In genomic region chr15:22844421-22845288, GRCh38 we compare ENCODE assay signal across 16 cellular contexts. TPM values are rescaled to one million over a fixed set of nuclear protein-coding genes. Genes with fewer than 3 reads are reported as not detected.
DNase-seq lines count a peak whose midpoint lies in the region; ATAC-seq and TF ChIP-seq lines count a peak whose summit lies in the region.
"Had no signal": no experiment of that assay in that cellular context is flagged by ENCODE, and none has a peak within 500 bp of the region (broad histone marks: within the 10 kb centered on the region; RNA-seq: fewer than 3 reads in every experiment).

No MANE protein-coding gene starts in this region.

- CTCF ChIA-PET in Caco-2 (lab: Charles Lee) = no interaction called here

- H3K36me3 Mint-ChIP-seq in Caco-2 (ENCODE audit: insufficient read depth, unreplicated experiment) (peaks cover 73% of the 10 kb centered on the region), chondrocyte (ENCODE audit: low read depth) (no peaks in the 10 kb centered on the region), neural progenitor cell (peaks cover 16% of the 10 kb centered on the region)

- no peak overlapping the region for H3K27ac Mint-ChIP-seq in Caco-2 (ENCODE audit: unreplicated experiment)
- H3K27ac Mint-ChIP-seq in chondrocyte (ENCODE audit: unreplicated experiment) = peak overlapping the region; percentile 41
- peak overlapping the region; percentile 70 for H3K27ac Mint-ChIP-seq in neural progenitor cell
- H3K27ac Mint-ChIP-seq: activated naive CD8-positive, alpha-beta T cell treated with anti-CD3 and anti-CD28 coated beads for 36 hours had no signal

- peaks cover 99% of the 10 kb centered on the region for H3K79me2 ChIP-seq in neural progenitor cell (ENCODE audit: low read depth)

- POLR2A ChIA-PET in Caco-2 (lab: Charles Lee) = no interaction called here

- H3K4me2 ChIP-seq in neural progenitor cell = no peak overlapping the region

- H3K36me3 ChIP-seq in Caco-2 (ENCODE audit: control insufficient read depth, insufficient read depth, low read length) (no peaks in the 10 kb centered on the region; the same call in 1 of the 2 replicates), HUES6 (ENCODE audit: control insufficient read depth, insufficient read depth, low read length) (peaks cover 54% of the 10 kb centered on the region), neural progenitor cell (peaks cover 3% of the 10 kb centered on the region), HAP-1 (replicated peaks) (peaks cover 45% of the 10 kb centered on the region)

- DNase-seq in Caco-2 (no peak), chondrocyte (ENCODE audit: low spot score) (no peak), neural progenitor cell (ENCODE audit: low spot score) (no peak), islet precursor cell (no peak), HAP-1 (ENCODE audit: low spot score in 2 of 2) (no peak), NCI-H1092 (lab: John Stamatoyannopoulos, UW) (no peak)
- DNase-seq: activated naive CD8-positive, alpha-beta T cell treated with anti-CD3 and anti-CD28 coated beads for 36 hours; effector memory CD4-positive, alpha-beta T cell; left ventricle myocardium inferior; naive thymus-derived CD4-positive, alpha-beta T cell; NCI-H1048; NCI-H748 treated with DMSO at 0.1 percent for 48 hours had no signal

- no TSS peak for BruUV-seq in Caco-2 (replicated peaks; lab: Mats Ljungman, UMichigan)

- peaks cover 53% of the 10 kb centered on the region for H4K20me1 ChIP-seq in neural progenitor cell (ENCODE audit: low read depth)

- H3K4me3 Mint-ChIP-seq in Caco-2 (ENCODE audit: unreplicated experiment) (peak overlapping the region; percentile 6), chondrocyte (ENCODE audit: unreplicated experiment) (no peak overlapping the region), neural progenitor cell (no peak overlapping the region)
- H3K4me3 Mint-ChIP-seq: activated naive CD8-positive, alpha-beta T cell treated with anti-CD3 and anti-CD28 coated beads for 36 hours; CD14-positive monocyte; naive thymus-derived CD4-positive, alpha-beta T cell had no signal

- H3K9me3 ChIP-seq in Caco-2 = no peaks in the 10 kb centered on the region
- H3K9me3 ChIP-seq in HUES6 (ENCODE audit: control insufficient read depth, insufficient read depth, low read depth, low read length) = no peaks in the 10 kb centered on the region
- H3K9me3 ChIP-seq in neural progenitor cell (ENCODE audit: low read depth) = no peaks in the 10 kb centered on the region
- no peaks in the 10 kb centered on the region for H3K9me3 ChIP-seq in HAP-1
- H3K9me3 ChIP-seq: left ventricle myocardium inferior had no signal

- no peak overlapping the region for H3K9ac ChIP-seq in HUES6 (ENCODE audit: low read length)
- no peak overlapping the region for H3K9ac ChIP-seq in neural progenitor cell

- H3K27me3 Mint-ChIP-seq in Caco-2 (ENCODE audit: insufficient read depth, unreplicated experiment) = no peaks in the 10 kb centered on the region
- no peaks in the 10 kb centered on the region for H3K27me3 Mint-ChIP-seq in chondrocyte (ENCODE audit: low read depth)
- peaks cover 2% of the 10 kb centered on the region for H3K27me3 Mint-ChIP-seq in neural progenitor cell (ENCODE audit: insufficient read depth, low read depth)
- H3K27me3 Mint-ChIP-seq: activated naive CD8-positive, alpha-beta T cell treated with anti-CD3 and anti-CD28 coated beads for 36 hours; naive thymus-derived CD4-positive, alpha-beta T cell had no signal

- H3K4me1 ChIP-seq in Caco-2 (peaks cover 8% of the 10 kb centered on the region), HUES6 (ENCODE audit: control insufficient read depth, insufficient read depth, low read length) (peaks cover 25% of the 10 kb centered on the region), neural progenitor cell (peaks cover 8% of the 10 kb centered on the region), HAP-1 (peaks cover 13% of the 10 kb centered on the region; the same call in 1 of the 2 replicates)

- TF ChIP-seq CTCF in Caco-2 (IDR thresholded peaks at IDR 0.05; ENCODE audit: insufficient read depth in 1 of 2, low read depth in 1 of 2, low read length in 1 of 2, severe bottlenecking in 1 of 2, unreplicated experiment in 1 of 2) (no peak), chondrocyte (IDR thresholded peaks at IDR 0.05) (no peak), neural progenitor cell (IDR thresholded peaks at IDR 0.05) (no peak)

- H2AFZ ChIP-seq in neural progenitor cell (replicated peaks) = no peak overlapping the region

- no peak for ATAC-seq in HG03354 (IDR thresholded peaks at IDR 0.05; ENCODE audit: poor library complexity, severe bottlenecking, unreplicated experiment)
- ATAC-seq: naive thymus-derived CD4-positive, alpha-beta T cell; Panc1 had no signal

- in situ Hi-C loops in HAP-1 (cut with MboI; ENCODE audit: low sequenced_read_pairs) = no loop called here

- H3K9me3 Mint-ChIP-seq in Caco-2 (ENCODE audit: unreplicated experiment) (no peaks in the 10 kb centered on the region), chondrocyte (ENCODE audit: low read depth) (no peaks in the 10 kb centered on the region), neural progenitor cell (no peaks in the 10 kb centered on the region)
- H3K9me3 Mint-ChIP-seq: activated naive CD8-positive, alpha-beta T cell treated with anti-CD3 and anti-CD28 coated beads for 36 hours had no signal

- H3K4me3 ChIP-seq in Caco-2 (ENCODE audit: low read depth, low read length) = no peak overlapping the region
- H3K4me3 ChIP-seq in HUES6 (ENCODE audit: low read depth, low read length) = 0 out of 2 replicates have a peak overlapping the region, but pooled peaks have one; percentile 9
- no peak overlapping the region for H3K4me3 ChIP-seq in neural progenitor cell
- no peak overlapping the region for H3K4me3 ChIP-seq in HAP-1
- H3K4me3 ChIP-seq: left ventricle myocardium inferior had no signal

- H3K27ac ChIP-seq in HUES6 (ENCODE audit: low read depth, low read length) = peak overlapping the region; percentile 44
- no peak overlapping the region for H3K27ac ChIP-seq in neural progenitor cell
- H3K27ac ChIP-seq: left ventricle myocardium inferior had no signal

- H3K27me3 ChIP-seq in Caco-2 (replicated peaks; ENCODE audit: control insufficient read depth, insufficient read depth, low read length) = no peaks in the 10 kb centered on the region
- H3K27me3 ChIP-seq in HUES6 (ENCODE audit: control insufficient read depth, insufficient read depth, low read length) = no peaks in the 10 kb centered on the region
- H3K27me3 ChIP-seq in neural progenitor cell = no peaks in the 10 kb centered on the region
- no peaks in the 10 kb centered on the region for H3K27me3 ChIP-seq in HAP-1 (ENCODE audit: low read depth)

- no peaks in the 10 kb centered on the region for H3F3A ChIP-seq in neural progenitor cell (ENCODE audit: low read depth)

- H3K4me1 Mint-ChIP-seq in Caco-2 (ENCODE audit: low read depth, unreplicated experiment) (peaks cover 27% of the 10 kb centered on the region), chondrocyte (ENCODE audit: low read depth) (peaks cover 37% of the 10 kb centered on the region), neural progenitor cell (peaks cover 17% of the 10 kb centered on the region)

- intact Hi-C loops in Caco-2 (cut with micrococcal nuclease; ENCODE audit: unreplicated experiment) = loop anchor here (10.0 kb wide), 1 partner anchor 50 kb away; no protein-coding TSS in a partner anchor

RNA-seq across cellular contexts. Expression of gene NIPA2, which starts 6.2 kb away (rescaled TPM):
- total RNA-seq in Caco-2 (2022) (85.3 and 89.4 TPM in 2 replicates), chondrocyte (59.3 to 60.9 TPM (median 60.4 TPM) in 3 replicates), neural progenitor cell (ENCODE audit: low replicate concordance) (49.4 and 51.5 TPM in 2 replicates)

RNA-seq across cellular contexts. Expression of gene NIPA1, which starts 58.2 kb away (rescaled TPM):
- 34.4 and 38.1 TPM in 2 replicates for total RNA-seq in Caco-2 (2022)
- total RNA-seq in chondrocyte = 13.5 to 18.3 TPM (median 16.4 TPM) in 3 replicates
- total RNA-seq in neural progenitor cell (ENCODE audit: low replicate concordance) = 17.2 and 18.8 TPM in 2 replicates
